ENCODE assay signal across 27 cellular contexts in genomic region chr11:108142304-108142703, GRCh38.
"Had no signal": no experiment of that assay in that cellular context is flagged by ENCODE, and none has a peak within 500 bp of the region (broad histone marks: within the 10 kb centered on the region; RNA-seq: fewer than 3 reads in every experiment).

No MANE protein-coding gene starts in this region.

- H3K9me3 ChIP-seq: colonic mucosa, gastrocnemius medialis, neutrophil, right lobe of liver, testis, tibial artery, upper lobe of left lung had no signal

- H3K36me3 Mint-ChIP-seq: stimulated activated effector memory CD8-positive, alpha-beta T cell treated with anti-CD3 and anti-CD28 coated beads, Interleukin-12 subunit alpha, Interleukin-12 subunit beta, amount 100 ng/mL, for 72 hours had no signal

- H3K27ac ChIP-seq: colonic mucosa, epithelial cell of prostate, gastrocnemius medialis, neutrophil, parathyroid adenoma, right lobe of liver, testis, tibial artery, upper lobe of left lung had no signal

- H3K9ac ChIP-seq: parathyroid adenoma had no signal

- H3K27me3 ChIP-seq: colonic mucosa, gastrocnemius medialis, neutrophil, right lobe of liver, testis, tibial artery, upper lobe of left lung had no signal

- H3K79me2 ChIP-seq: parathyroid adenoma had no signal

- ATAC-seq: esophagus mucosa; gastrocnemius medialis; left lobe of liver; natural killer cell treated with Interleukin-12 subunit alpha and Interleukin-12 subunit beta and Interleukin-15 and Interleukin-18, amount 100 ng/mL, for 72 hours; right lobe of liver; stimulated activated effector memory CD8-positive, alpha-beta T cell treated with anti-CD3 and anti-CD28 coated beads, Interleukin-12 subunit alpha, Interleukin-12 subunit beta, amount 100 ng/mL, for 72 hours had no signal

- H3K4me1 ChIP-seq: colonic mucosa, gastrocnemius medialis, parathyroid adenoma, right lobe of liver, testis, tibial artery, upper lobe of left lung had no signal

- H3K27me3 Mint-ChIP-seq: dendritic cell treated with granulocyte-macrophage colony-stimulating factor and Interleukin-4, amounts not matched to agents 40 ng/mL and 50 ng/mL, for 4 days; memory B cell; naive B cell; natural killer cell treated with Interleukin-12 subunit alpha and Interleukin-12 subunit beta and Interleukin-15 and Interleukin-18, amount 100 ng/mL, for 72 hours; progenitor cell of endocrine pancreas had no signal

- H2AFZ ChIP-seq: parathyroid adenoma had no signal

- H3K27ac Mint-ChIP-seq: dendritic cell treated with granulocyte-macrophage colony-stimulating factor and Interleukin-4, amounts not matched to agents 40 ng/mL and 50 ng/mL, for 4 days; endodermal cell; memory B cell; progenitor cell of endocrine pancreas had no signal

- DNase-seq: colonic mucosa; effector CD8-positive, alpha-beta T cell; endodermal cell; foreskin fibroblast; gastrocnemius medialis; head of caudate nucleus; naive B cell; right lobe of liver; stimulated activated CD4-positive, alpha-beta T cell treated with anti-CD3 and anti-CD28 coated beads, Interleukin-2, amount 100 ng/mL, for 24 hours; stimulated activated CD4-positive, alpha-beta T cell treated with anti-CD3 and anti-CD28 coated beads, Interleukin-4, amount 100 ng/mL, for 24 hours; stimulated activated naive CD4-positive, alpha-beta T cell treated with Interleukin-2 at 50 U/mL for 16 hours; substantia nigra; testis; tibial artery; upper lobe of left lung had no signal

- H3K9me3 Mint-ChIP-seq: dendritic cell treated with granulocyte-macrophage colony-stimulating factor and Interleukin-4, amounts not matched to agents 40 ng/mL and 50 ng/mL, for 4 days; endodermal cell; memory B cell; natural killer cell treated with Interleukin-12 subunit alpha and Interleukin-12 subunit beta and Interleukin-15 and Interleukin-18, amount 100 ng/mL, for 72 hours; neural crest cell; stimulated activated effector memory CD8-positive, alpha-beta T cell treated with anti-CD3 and anti-CD28 coated beads, Interleukin-12 subunit alpha, Interleukin-12 subunit beta, amount 100 ng/mL, for 72 hours had no signal

- H3K4me1 Mint-ChIP-seq: endodermal cell, neural crest cell had no signal

- H3K4me3 Mint-ChIP-seq: dendritic cell treated with granulocyte-macrophage colony-stimulating factor and Interleukin-4, amounts not matched to agents 40 ng/mL and 50 ng/mL, for 4 days; endodermal cell; memory B cell; naive B cell; natural killer cell treated with Interleukin-12 subunit alpha and Interleukin-12 subunit beta and Interleukin-15 and Interleukin-18, amount 100 ng/mL, for 72 hours; neural crest cell; stimulated activated effector memory CD8-positive, alpha-beta T cell treated with anti-CD3 and anti-CD28 coated beads, Interleukin-12 subunit alpha, Interleukin-12 subunit beta, amount 100 ng/mL, for 72 hours had no signal

- H3K4me3 ChIP-seq: colonic mucosa, gastrocnemius medialis, lung, right lobe of liver, testis, tibial artery, upper lobe of left lung had no signal
